In genomic region chr9:120773218-120773617, GRCh38 we compare ENCODE assay signal across 10 cellular contexts.
"Had no signal": no experiment of that assay in that cellular context is flagged by ENCODE, and none has a peak within 500 bp of the region (broad histone marks: within the 10 kb centered on the region; RNA-seq: fewer than 3 reads in every experiment).

No MANE protein-coding gene starts in this region.

- ATAC-seq: HCT116 had no signal

- H3K4me1 ChIP-seq: HAP-1 had no signal

- H2AFZ ChIP-seq: GM23248 had no signal

- H3K9me3 Mint-ChIP-seq: HFFc6 had no signal

- DNase-seq: GM23248, GOT3, H7, HFFc6, IMR-90, KBM-7 had no signal

- H3K27ac Mint-ChIP-seq: HFFc6 had no signal

- H3K9me3 ChIP-seq: HAP-1 had no signal

- H3K4me3 Mint-ChIP-seq: HFFc6 had no signal

- H3K4me3 ChIP-seq: GM23248, HAP-1 had no signal

- H3K4me2 ChIP-seq: KMS-11 had no signal

- H3K9ac ChIP-seq: GM23248, KMS-11 had no signal

- H3K27ac ChIP-seq: GM23248, HL-60, KMS-11 had no signal
